9 cellular contexts compared by ENCODE assay signal in the genomic region with DNA sequence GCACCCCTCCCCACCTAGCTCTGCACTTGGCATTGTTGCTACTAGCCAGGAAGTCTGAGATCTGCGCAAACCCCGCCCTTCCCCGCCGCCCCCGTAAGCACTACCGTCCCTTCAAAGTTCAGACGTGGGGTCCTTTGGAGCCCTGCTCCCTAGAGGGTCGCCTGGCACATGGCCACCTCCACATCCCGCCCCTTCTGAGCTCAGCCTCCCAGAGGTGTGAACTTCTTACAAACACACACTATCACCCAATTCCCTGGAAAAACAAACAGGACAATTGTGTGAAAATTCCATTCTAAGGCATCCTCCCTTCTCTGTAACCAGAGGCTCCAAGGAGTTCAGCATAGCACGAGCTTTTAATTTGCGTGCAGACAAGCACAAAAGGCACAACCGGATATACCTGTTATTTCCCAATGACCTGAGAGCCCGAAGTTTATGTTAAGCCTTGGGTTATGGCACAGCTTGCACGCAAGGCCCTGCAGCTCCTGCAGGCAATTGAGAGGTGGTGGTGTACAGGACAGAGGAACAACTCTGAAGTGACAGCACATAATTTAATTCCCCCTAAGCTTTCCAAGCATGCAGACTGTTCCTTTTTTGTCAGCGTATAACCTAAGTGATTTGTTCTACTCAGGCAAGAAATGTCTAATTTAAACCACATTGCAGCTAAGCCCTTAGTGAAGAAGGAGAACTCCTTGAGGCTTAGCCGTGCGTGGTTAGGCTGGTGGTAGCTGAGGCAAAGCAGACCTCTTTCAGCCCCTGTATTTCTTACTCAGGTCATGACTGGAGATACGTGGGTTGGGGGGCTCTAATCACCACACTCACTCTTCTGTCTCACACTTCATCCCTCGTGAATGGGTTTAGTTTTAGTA. TPM values are rescaled to one million over a fixed set of nuclear protein-coding genes. Genes with fewer than 3 reads are reported as not detected.
DNase-seq lines count a peak whose midpoint lies in the region; ATAC-seq and TF ChIP-seq lines count a peak whose summit lies in the region.
"Had no signal": no experiment of that assay in that cellular context is flagged by ENCODE, and none has a peak within 500 bp of the region (broad histone marks: within the 10 kb centered on the region; RNA-seq: fewer than 3 reads in every experiment).

No MANE protein-coding gene starts in this region.

- ATAC-seq in GM21529 (IDR thresholded peaks at IDR 0.05; ENCODE audit: unreplicated experiment) = peak; percentile 55
- ATAC-seq in heart left ventricle = peak; percentile 45 to 82 (median 59)
- ATAC-seq in GM21515 (IDR thresholded peaks at IDR 0.05; ENCODE audit: unreplicated experiment) = no peak

- peaks cover 69% of the 10 kb centered on the region for H3K27me3 Mint-ChIP-seq in activated naive CD4-positive, alpha-beta T cell treated with anti-CD3 and anti-CD28 coated beads, Interleukin-2, amount 10 ng/mL, durations not matched to agents 7 days and 5 days

- H3K4me3 Mint-ChIP-seq in activated naive CD4-positive, alpha-beta T cell treated with anti-CD3 and anti-CD28 coated beads, Interleukin-2, amount 10 ng/mL, durations not matched to agents 7 days and 5 days = no peak overlapping the region

- H3K79me2 ChIP-seq in ACC112 (ENCODE audit: control insufficient read depth, insufficient read depth, low read length, unreplicated experiment) = no peaks in the 10 kb centered on the region

- peaks cover 52% of the 10 kb centered on the region for H3K4me1 ChIP-seq in ACC112 (ENCODE audit: control insufficient read depth, insufficient read depth, low read length, unreplicated experiment)
- H3K4me1 ChIP-seq in heart left ventricle = peaks cover 0 to 85% (median 67%) of the 10 kb centered on the region in 12 donors
- peaks cover 46% of the 10 kb centered on the region for H3K4me1 ChIP-seq in vagina

- 21 to 34% (median 30%) methylated on average over 12 to 19 of the region's 19 CpGs for WGBS in heart left ventricle, 4 donors

- CTCF ChIA-PET in activated naive CD4-positive, alpha-beta T cell treated with anti-CD3 and anti-CD28 coated beads, Interleukin-2, amount 10 ng/mL, durations not matched to agents 7 days and 5 days (lab: Charles Lee) = interaction anchor here (0.6 to 4.5 kb wide), 5 partner anchors 11 to 69 kb away, joined by 3 to 18 read pairs (median 3); a partner anchor contains a TSS

- no peaks in the 10 kb centered on the region for H3K27me3 ChIP-seq in ACC112 (ENCODE audit: insufficient read depth, low read length)
- peaks cover 0 to 10% (median 0%) of the 10 kb centered on the region in 9 donors for H3K27me3 ChIP-seq in heart left ventricle
- no peaks in the 10 kb centered on the region for H3K27me3 ChIP-seq in vagina
- H3K27me3 ChIP-seq: ovary had no signal

- H3K36me3 Mint-ChIP-seq in activated naive CD4-positive, alpha-beta T cell treated with anti-CD3 and anti-CD28 coated beads, Interleukin-2, amount 10 ng/mL, durations not matched to agents 7 days and 5 days = no peaks in the 10 kb centered on the region

- no peaks in the 10 kb centered on the region for H3K9me3 Mint-ChIP-seq in activated naive CD4-positive, alpha-beta T cell treated with anti-CD3 and anti-CD28 coated beads, Interleukin-2, amount 10 ng/mL, durations not matched to agents 7 days and 5 days

- H3K27ac ChIP-seq in ACC112 (ENCODE audit: low read depth, low read length) (peak overlapping the region; percentile 47), heart left ventricle (peak overlapping the region; percentile 29 to 91 (median 76)), vagina (peak overlapping the region; percentile 65)
- H3K27ac ChIP-seq: ovary had no signal

- DNase-seq in RPMI7951 (ENCODE audit: low read depth) = peak; percentile 54
- peak; percentile 73 to 85 (median 82) for DNase-seq in heart left ventricle
- no peak for DNase-seq in vagina (ENCODE audit: extremely low spot score in 2 of 2)
- no peak for DNase-seq in stimulated activated naive CD4-positive, alpha-beta T cell treated with Interleukin-2 at 50 U/mL for 16 hours (lab: John Stamatoyannopoulos, UW)
- no peak for DNase-seq in activated naive CD4-positive, alpha-beta T cell treated with anti-CD3 and anti-CD28 coated beads, Interleukin-2, amount 10 ng/mL, durations not matched to agents 7 days and 5 days

- TF ChIP-seq CTCF in heart left ventricle (IDR thresholded peaks at IDR 0.05) (no peak), vagina (IDR thresholded peaks at IDR 0.05) (no peak)

- no peak overlapping the region for H3K4me3 ChIP-seq in ACC112 (ENCODE audit: low read depth, low read length)
- no peak overlapping the region for H3K4me3 ChIP-seq in heart left ventricle
- H3K4me3 ChIP-seq in vagina = peak overlapping the region in 1 of 2 donors; percentile 20
- H3K4me3 ChIP-seq: ovary had no signal

- peaks cover 24% of the 10 kb centered on the region for H3K4me1 Mint-ChIP-seq in activated naive CD4-positive, alpha-beta T cell treated with anti-CD3 and anti-CD28 coated beads, Interleukin-2, amount 10 ng/mL, durations not matched to agents 7 days and 5 days

- no peak overlapping the region for H3K27ac Mint-ChIP-seq in activated naive CD4-positive, alpha-beta T cell treated with anti-CD3 and anti-CD28 coated beads, Interleukin-2, amount 10 ng/mL, durations not matched to agents 7 days and 5 days

- H3K36me3 ChIP-seq in ACC112 (ENCODE audit: insufficient read depth, low read length) (no peaks in the 10 kb centered on the region), heart left ventricle (no peaks in the 10 kb centered on the region), vagina (no peaks in the 10 kb centered on the region)
- H3K36me3 ChIP-seq: ovary had no signal

- TF ChIP-seq POLR2A in heart left ventricle (IDR thresholded peaks at IDR 0.05) = no peak
- no peak for TF ChIP-seq POLR2A in vagina (IDR thresholded peaks at IDR 0.05)

- intact Hi-C loops in heart left ventricle (cut with DNase I) = loop anchor here in 1 of 10 donors (2.0 kb wide), 1 partner anchor 19 kb away; a partner anchor contains a TSS
- intact Hi-C loops in vagina (cut with DNase I) = no loop called here

- H3K9me3 ChIP-seq in heart left ventricle (no peaks in the 10 kb centered on the region), vagina (no peaks in the 10 kb centered on the region)
- H3K9me3 ChIP-seq: ovary had no signal

- peak overlapping the region; percentile 15 for H2AFZ ChIP-seq in ACC112 (ENCODE audit: low read length, unreplicated experiment)

RNA-seq across cellular contexts. Expression of a gene that starts 20.3 kb away (rescaled TPM):
- total RNA-seq in RPMI7951 (2014; rRNA removed; shearing (Covaris generic)) = 0.39 and 1.2 TPM in 2 replicates
- total RNA-seq in heart left ventricle (10 to 100 TPM; 11.2 to 68.8 (median 24.5) TPM), vagina (88.9 TPM)
- 1 to 10 TPM; 3.9 to 8.9 TPM for polyA plus RNA-seq in heart left ventricle

Comparison
In these comparisons a context has a peak if more than half of its experiments do, and no peak if none do; other contexts are left out.
1. DNase-seq: peak in RPMI7951 (single experiment) and heart left ventricle (5 of 5); none in vagina (0 of 2), stimulated activated naive CD4-positive, alpha-beta T cell treated with Interleukin-2 at 50 U/mL for 16 hours (single experiment) and activated naive CD4-positive, alpha-beta T cell treated with anti-CD3 and anti-CD28 coated beads, Interleukin-2, amount 10 ng/mL, durations not matched to agents 7 days and 5 days (single experiment).
2. Peak in every context shown above with its lines, with median percentiles within 50 percentile points of each other: H3K27ac ChIP-seq.